ENCODE assay signal across 20 cellular contexts in the genomic region with DNA sequence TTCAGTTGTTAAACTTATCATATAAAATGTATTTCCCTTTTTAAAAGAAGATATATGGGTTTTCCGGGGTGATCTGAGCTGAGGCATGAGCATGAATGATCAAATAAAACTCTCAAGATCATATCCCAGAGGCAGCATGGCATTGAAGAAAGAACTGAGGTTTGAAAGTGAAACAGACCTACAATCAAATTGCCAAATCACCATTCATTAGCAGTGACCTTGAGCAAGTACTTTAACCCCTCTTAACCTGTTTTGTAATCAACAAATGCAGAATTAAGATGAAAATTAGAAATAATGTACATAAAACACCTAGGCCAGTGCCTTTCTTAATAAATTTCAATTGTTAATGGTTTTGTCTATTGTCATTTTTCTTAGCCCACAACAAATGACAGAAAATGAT.
DNase-seq lines count a peak whose midpoint lies in the region; ATAC-seq, FAIRE-seq and TF ChIP-seq lines count a peak whose summit lies in the region.
"Had no signal": no experiment of that assay in that cellular context is flagged by ENCODE, and none has a peak within 500 bp of the region (broad histone marks: within the 10 kb centered on the region; RNA-seq: fewer than 3 reads in every experiment).

No MANE protein-coding gene starts in this region.

- TF ChIP-seq RAD21 in K562 (CRISPR knock-in tag; conservative IDR thresholded peaks at IDR 0.05 in 1 of 2, IDR thresholded peaks at IDR 0.05 in 1 of 2) = no peak

- POLR2A ChIA-PET in K562 (lab: Yijun Ruan, JAX) = interaction anchor here (0.6 kb wide), 1 partner anchor 163 kb away, joined by 3 read pairs; no protein-coding TSS in a partner anchor

- H3K4me3 ChIP-seq in heart left ventricle (no peak overlapping the region), K562 (no peak overlapping the region), upper lobe of left lung (no peak overlapping the region)
- H3K4me3 ChIP-seq: ascending aorta, mucosa of descending colon had no signal

- H3K36me3 ChIP-seq in heart left ventricle (no peaks in the 10 kb centered on the region), K562 (ENCODE audit: control insufficient read depth, insufficient read depth, low read length) (no peaks in the 10 kb centered on the region), upper lobe of left lung (no peaks in the 10 kb centered on the region)
- H3K36me3 ChIP-seq: ascending aorta had no signal

- no TSS peak for BruUV-seq in K562 (replicated peaks; lab: Mats Ljungman, UMichigan)

- TF ChIP-seq EP300 in K562 (IDR thresholded peaks at IDR 0.05; ENCODE audit: low read length) (no peak), upper lobe of left lung (IDR thresholded peaks at IDR 0.05) (no peak)

- peaks cover 68% of the 10 kb centered on the region for H3K4me1 Mint-ChIP-seq in nephron

- 53 to 66% (median 59%) methylated on average over 1 of the region's 1 CpG for WGBS in heart left ventricle, 4 donors
- 31% methylated on average over 1 of the region's 1 CpG for WGBS in K562 (ENCODE audit: insufficient coverage, low coverage, missing lambda C conversion rate)
- WGBS in upper lobe of left lung, 2 donors = 26 to 30% methylated on average over 1 of the region's 1 CpG

- H3K36me3 Mint-ChIP-seq in nephron (ENCODE audit: low read depth) = no peaks in the 10 kb centered on the region
- H3K36me3 Mint-ChIP-seq: activated naive CD4-positive, alpha-beta T cell treated with anti-CD3 and anti-CD28 coated beads, Interleukin-2, amount 50 U/mL, for 24 hours had no signal

- H3K27ac ChIP-seq in heart left ventricle = peak overlapping the region in 11 of 12 donors; percentile 9 to 91 (median 79)
- no peak overlapping the region for H3K27ac ChIP-seq in K562 (ENCODE audit: extremely low read depth, low read depth, low read length)
- H3K27ac ChIP-seq in upper lobe of left lung = peak overlapping the region in 3 of 4 donors; percentile 31 to 49 (median 49)
- H3K27ac ChIP-seq: ascending aorta had no signal

- DNase-seq in heart left ventricle = no peak
- DNase-seq in left ventricle myocardium superior = no peak
- DNase-seq in K562 (ENCODE audit: extremely low read depth in 1 of 4, low spot score in 3 of 4) = no peak
- DNase-seq in upper lobe of left lung = no peak
- no peak for DNase-seq in GM19238 (ENCODE audit: insufficient read length, low spot score)
- no peak for DNase-seq in CD1c-positive myeloid dendritic cell (ENCODE audit: extremely low spot score)
- no peak for DNase-seq in GM03348 (ENCODE audit: low spot score)
- DNase-seq: 8988T; activated CD4-positive, alpha-beta T cell treated with anti-CD3 and anti-CD28 coated beads, Interleukin-2, amount 10 ng/mL, durations not matched to agents 7 days and 5 days; Kasumi-1; mucosa of descending colon; NCI-H1694 treated with DMSO at 0.1 percent for 48 hours; NCI-H526; Right ventricle myocardium superior had no signal

- H3K27ac Mint-ChIP-seq in nephron = peak overlapping the region in 2 of 3 experiments; percentile 37 to 97
- H3K27ac Mint-ChIP-seq: activated CD4-positive, alpha-beta T cell treated with anti-CD3 and anti-CD28 coated beads, Interleukin-2, amount 10 ng/mL, durations not matched to agents 7 days and 5 days; activated naive CD4-positive, alpha-beta T cell treated with anti-CD3 and anti-CD28 coated beads, Interleukin-2, amount 50 U/mL, for 24 hours; B cell had no signal

- FAIRE-seq in K562 (lab: Jason Lieb, UNC) = no peak
- FAIRE-seq: G401.6 had no signal

- intact Hi-C loops in heart left ventricle (cut with DNase I) = loop anchor here in 4 of 10 donors (10.0 kb wide), 4 partner anchors 78 to 488 kb away; no protein-coding TSS in a partner anchor
- intact Hi-C loops in left ventricle myocardium superior (cut with micrococcal nuclease) = loop anchor here (10.0 kb wide), 1 partner anchor 78 kb away; no protein-coding TSS in a partner anchor
- intact Hi-C loops in K562 (cut with micrococcal nuclease) = loop anchor here (10.0 kb wide), 1 partner anchor 68 kb away; no protein-coding TSS in a partner anchor

- no peaks in the 10 kb centered on the region for H3K27me3 Mint-ChIP-seq in nephron (ENCODE audit: low read depth)

- H3K79me2 ChIP-seq in K562 (ENCODE audit: control insufficient read depth, insufficient read depth, low read length) = peaks cover 8% of the 10 kb centered on the region

- H3K9me3 ChIP-seq in heart left ventricle (no peaks in the 10 kb centered on the region), K562 (replicated peaks; ENCODE audit: control insufficient read depth, insufficient read depth, low read depth, low read length) (no peaks in the 10 kb centered on the region), upper lobe of left lung (no peaks in the 10 kb centered on the region)
- H3K9me3 ChIP-seq: ascending aorta, mucosa of descending colon had no signal

- CTCF ChIA-PET in K562 (lab: Yijun Ruan, JAX; ENCODE audit: low intra/inter-chr PET ratio) = interaction anchor here (0.7 kb wide), 1 partner anchor 245 kb away, joined by 3 read pairs; no protein-coding TSS in a partner anchor

- H3K4me3 Mint-ChIP-seq in nephron = no peak overlapping the region
- H3K4me3 Mint-ChIP-seq: activated CD4-positive, alpha-beta T cell treated with anti-CD3 and anti-CD28 coated beads, Interleukin-2, amount 10 ng/mL, durations not matched to agents 7 days and 5 days; activated naive CD4-positive, alpha-beta T cell treated with anti-CD3 and anti-CD28 coated beads, Interleukin-2, amount 50 U/mL, for 24 hours; B cell; central memory CD8-positive, alpha-beta T cell had no signal

- no peak overlapping the region for H3K9ac ChIP-seq in K562 (ENCODE audit: insufficient read depth in 1 of 2, low read depth in 2 of 2, low read length in 2 of 2)

- no peaks in the 10 kb centered on the region for H4K20me1 ChIP-seq in K562 (replicated peaks; ENCODE audit: control insufficient read depth, insufficient read depth, low read length)

- no peak for TF ChIP-seq CTCF in heart left ventricle (IDR thresholded peaks at IDR 0.05)
- TF ChIP-seq CTCF in K562 (IDR thresholded peaks at IDR 0.05 in 2 of 3, conservative IDR thresholded peaks at IDR 0.05 in 1 of 3; ENCODE audit: insufficient read depth in 2 of 3, low read depth in 1 of 3, low read length in 3 of 3) = no peak
- TF ChIP-seq CTCF in nephron (IDR thresholded peaks at IDR 0.05; ENCODE audit: unreplicated experiment in 3 of 3) = no peak
- TF ChIP-seq CTCF in upper lobe of left lung (IDR thresholded peaks at IDR 0.05) = no peak

- TF ChIP-seq POLR2A in heart left ventricle (IDR thresholded peaks at IDR 0.05) (no peak), K562 (conservative IDR thresholded peaks at IDR 0.05) (no peak), upper lobe of left lung (IDR thresholded peaks at IDR 0.05) (no peak)

- H3K9me3 Mint-ChIP-seq in nephron = no peaks in the 10 kb centered on the region
- H3K9me3 Mint-ChIP-seq: activated CD4-positive, alpha-beta T cell treated with anti-CD3 and anti-CD28 coated beads, Interleukin-2, amount 10 ng/mL, durations not matched to agents 7 days and 5 days; activated naive CD4-positive, alpha-beta T cell treated with anti-CD3 and anti-CD28 coated beads, Interleukin-2, amount 50 U/mL, for 24 hours; central memory CD8-positive, alpha-beta T cell had no signal

- H3K4me1 ChIP-seq in heart left ventricle (peaks cover 12 to 79% (median 62%) of the 10 kb centered on the region in 12 donors), K562 (replicated peaks in 1 of 2; ENCODE audit: control insufficient read depth in 2 of 2, insufficient read depth in 2 of 2, low read length in 2 of 2) (peaks cover 0 to 13% of the 10 kb centered on the region in 2 experiments; a peak in 2 of 5 replicates), upper lobe of left lung (peaks cover 34 to 46% (median 37%) of the 10 kb centered on the region in 4 donors)

- no peak overlapping the region for H2AFZ ChIP-seq in K562 (ENCODE audit: low read depth, low read length)

- ATAC-seq in heart left ventricle (no peak), left ventricle myocardium superior (no peak), K562 (no peak), upper lobe of left lung (ENCODE audit: low FRiP score in 2 of 2) (no peak)
- ATAC-seq: mucosa of descending colon had no signal

- in situ Hi-C loops in K562 (cut with MboI) = no loop called here

- no peak overlapping the region for H3K4me2 ChIP-seq in K562 (ENCODE audit: insufficient read depth, low read length)

- H3K27me3 ChIP-seq in heart left ventricle (no peaks in the 10 kb centered on the region), K562 (ENCODE audit: control insufficient read depth in 2 of 2, insufficient read depth in 2 of 2, low read length in 2 of 2) (no peaks in the 10 kb centered on the region), upper lobe of left lung (no peaks in the 10 kb centered on the region)
- H3K27me3 ChIP-seq: ascending aorta had no signal

- H3K9me1 ChIP-seq in K562 (ENCODE audit: control insufficient read depth, insufficient read depth, low read length) = no peaks in the 10 kb centered on the region

TF ChIP-seq in K562, 482 proteins besides CTCF, POLR2A, EP300 and RAD21:
- TF ChIP-seq ZFX (CRISPR knock-in tag; IDR thresholded peaks at IDR 0.05) (no peak), MEIS2 (IDR thresholded peaks at IDR 0.05; ENCODE audit: partially characterized antibody) (peak; percentile 12)
- TF ChIP-seq, protein P1, sequence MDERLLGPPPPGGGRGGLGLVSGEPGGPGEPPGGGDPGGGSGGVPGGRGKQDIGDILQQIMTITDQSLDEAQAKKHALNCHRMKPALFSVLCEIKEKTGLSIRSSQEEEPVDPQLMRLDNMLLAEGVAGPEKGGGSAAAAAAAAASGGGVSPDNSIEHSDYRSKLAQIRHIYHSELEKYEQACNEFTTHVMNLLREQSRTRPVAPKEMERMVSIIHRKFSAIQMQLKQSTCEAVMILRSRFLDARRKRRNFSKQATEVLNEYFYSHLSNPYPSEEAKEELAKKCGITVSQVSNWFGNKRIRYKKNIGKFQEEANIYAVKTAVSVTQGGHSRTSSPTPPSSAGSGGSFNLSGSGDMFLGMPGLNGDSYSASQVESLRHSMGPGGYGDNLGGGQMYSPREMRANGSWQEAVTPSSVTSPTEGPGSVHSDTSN (CRISPR knock-in tag; IDR thresholded peaks at IDR 0.05; ENCODE audit: low read depth) = no peak
- TF ChIP-seq, protein P1 (tag; conservative IDR thresholded peaks at IDR 0.05; ENCODE audit: low read depth) = 0 out of 2 replicates have a peak, but pooled peaks have one; percentile 45
